ENCODE assay signal across 16 cellular contexts in genomic region chr4:79823148-79823763, GRCh38.
DNase-seq lines count a peak whose midpoint lies in the region; ATAC-seq, FAIRE-seq and TF ChIP-seq lines count a peak whose summit lies in the region.
"Had no signal": no experiment of that assay in that cellular context is flagged by ENCODE, and none has a peak within 500 bp of the region (broad histone marks: within the 10 kb centered on the region; RNA-seq: fewer than 3 reads in every experiment).

No MANE protein-coding gene starts in this region.

- no peak for ATAC-seq in esophagus mucosa
- ATAC-seq: left lobe of liver; naive thymus-derived CD4-positive, alpha-beta T cell; psoas muscle had no signal

- TF ChIP-seq POLR2A in GM12892 (IDR thresholded peaks at IDR 0.05; ENCODE audit: low read depth, low read length), result no peak

- DNase-seq in HCEC 1CT (peak; percentile 23), amniotic epithelial cell (ENCODE audit: low read depth) (peak; percentile 77), inferior parietal cortex (ENCODE audit: extremely low spot score) (peak; percentile 17), superior temporal gyrus (ENCODE audit: extremely low spot score) (peak; percentile 14), glomerular visceral epithelial cell (ENCODE audit: extremely low spot score) (no peak), GM12892 (ENCODE audit: insufficient read length) (no peak)
- DNase-seq: activated CD4-positive, alpha-beta memory T cell treated with anti-CD3 and anti-CD28 coated beads for 36 hours; activated T-cell treated with anti-CD3 and anti-CD28 coated beads, Interleukin-2, amount 50 U/mL, for 48 hours; DND-41; naive thymus-derived CD4-positive, alpha-beta T cell; NCI-H1694; psoas muscle had no signal

- FAIRE-seq in GM12892 (lab: Jason Lieb, UNC), result no peak
- FAIRE-seq: endothelial cell of umbilical vein, H1 had no signal

Comparison
In these comparisons a context has a peak if more than half of its experiments do, and no peak if none do; other contexts are left out.
1. DNase-seq: peak in HCEC 1CT (single experiment), amniotic epithelial cell (single experiment), inferior parietal cortex (single experiment) and superior temporal gyrus (single experiment); none in glomerular visceral epithelial cell (single experiment) and GM12892 (single experiment).